In genomic region chr3:159978353-159978752, GRCh38 we compare ENCODE assay signal across 10 cellular contexts. TPM values are rescaled to one million over a fixed set of nuclear protein-coding genes. Genes with fewer than 3 reads are reported as not detected.
DNase-seq lines count a peak whose midpoint lies in the region; ATAC-seq, FAIRE-seq and TF ChIP-seq lines count a peak whose summit lies in the region.
"Had no signal": no experiment of that assay in that cellular context is flagged by ENCODE, and none has a peak within 500 bp of the region (broad histone marks: within the 10 kb centered on the region; RNA-seq: fewer than 3 reads in every experiment).

No MANE protein-coding gene starts in this region.

- in situ Hi-C loops in HepG2 (cut with HindIII; ENCODE audit: extremely low pct_ligation_motif_present, low pct_unique_long_range_greater_than_20kb), result loop anchor here (25.0 kb wide), 1 partner anchor 716 kb away; no protein-coding TSS in a partner anchor

- no peaks in the 10 kb centered on the region for H3K79me2 ChIP-seq in HepG2 (ENCODE audit: insufficient read depth, low read length)

- H3K4me2 ChIP-seq in HepG2 (ENCODE audit: low read depth, low read length), result peak overlapping the region; percentile 60

- H3K36me3 ChIP-seq in HepG2 (replicated peaks in 1 of 2; ENCODE audit: control insufficient read depth in 1 of 2, insufficient read depth in 2 of 2, low read length in 2 of 2), result no peaks in the 10 kb centered on the region

- no peak for TF ChIP-seq CTCF in HepG2 (CRISPR knock-in tag; IDR thresholded peaks at IDR 0.05)
- TF ChIP-seq CTCF in natural killer cell (IDR thresholded peaks at IDR 0.05), result no peak

- no peaks in the 10 kb centered on the region for H3K27me3 ChIP-seq in HepG2 (ENCODE audit: control insufficient read depth in 1 of 2, insufficient read depth in 2 of 2, low read length in 2 of 2)

- H3K9me3 Mint-ChIP-seq in natural killer cell, result no peaks in the 10 kb centered on the region
- H3K9me3 Mint-ChIP-seq: endodermal cell had no signal

- peak overlapping the region in 2 of 3 experiments; percentile 1 to 32; a peak in 1 of 6 replicates for H3K4me3 ChIP-seq in HepG2 (replicated peaks in 1 of 3; ENCODE audit: insufficient read depth in 1 of 3, low read depth in 2 of 3, low read length in 3 of 3)

- peaks cover 38% of the 10 kb centered on the region for H3K4me1 ChIP-seq in HepG2 (ENCODE audit: insufficient read depth, low read length)

- H3K4me1 Mint-ChIP-seq in natural killer cell, result no peaks in the 10 kb centered on the region
- H3K4me1 Mint-ChIP-seq: endodermal cell had no signal

- FAIRE-seq in HepG2 (lab: Jason Lieb, UNC), result peak; percentile 80

- POLR2A ChIA-PET in HepG2 (lab: Yijun Ruan, JAX), result interaction anchor here (0.8 to 2.6 kb wide), 4 partner anchors 10 to 49 kb away, joined by 4 to 24 read pairs (median 5); partner anchors contain the start of gene IL12A

- no peak overlapping the region for H3K27ac Mint-ChIP-seq in natural killer cell
- H3K27ac Mint-ChIP-seq: endodermal cell had no signal

- no peak overlapping the region for H3K4me3 Mint-ChIP-seq in natural killer cell
- H3K4me3 Mint-ChIP-seq: endodermal cell had no signal

- WGBS in HepG2 (ENCODE audit: low lambda C conversion rate), result 3% methylated on average over 3 of the region's 3 CpGs

- TF ChIP-seq POLR2A in HepG2 (IDR thresholded peaks at IDR 0.05; ENCODE audit: insufficient read depth in 1 of 2, low read depth in 2 of 2, low read length in 2 of 2), result no peak; a peak in 1 of 4 replicates

- DNase-seq in HepG2 (ENCODE audit: low spot score) (peak; percentile 80), cortex of kidney (lab: John Stamatoyannopoulos, UW) (no peak), natural killer cell (no peak), NCI-H345 (lab: John Stamatoyannopoulos, UW) (no peak), GM03348 (ENCODE audit: low spot score) (no peak)
- DNase-seq: activated CD4-positive, alpha-beta T cell treated with anti-CD3 and anti-CD28 coated beads for 4 hours; endodermal cell had no signal

- TF ChIP-seq EP300 in HepG2 (IDR thresholded peaks at IDR 0.05; ENCODE audit: low read depth in 2 of 2, low read length in 2 of 2), result peak in 1 of 2 experiments; percentile 61; a peak in 1 of 4 replicates
- TF ChIP-seq EP300 in HepG2 (CRISPR knock-in tag; IDR thresholded peaks at IDR 0.05; ENCODE audit: borderline replicate concordance), result no peak

- peak overlapping the region; percentile 63 for H3K9ac ChIP-seq in HepG2 (ENCODE audit: insufficient read depth, low read depth, low read length)

- H4K20me1 ChIP-seq in HepG2 (ENCODE audit: insufficient read depth, low read length), result no peaks in the 10 kb centered on the region

- no peaks in the 10 kb centered on the region for H3K36me3 Mint-ChIP-seq in natural killer cell

- peak overlapping the region; percentile 74 for H3K27ac ChIP-seq in HepG2 (ENCODE audit: extremely low read length, insufficient read depth, low read length)

- CTCF ChIA-PET in HepG2 (lab: Yijun Ruan, JAX; ENCODE audit: low intra/inter-chr PET ratio, low total read pairs), result no interaction called here

- H2AFZ ChIP-seq in HepG2 (ENCODE audit: low read length), result no peak overlapping the region

- BruUV-seq in HepG2 (replicated peaks; lab: Mats Ljungman, UMichigan), result no TSS peak

- peaks cover 9 to 22% of the 10 kb centered on the region in 2 donors for H3K27me3 Mint-ChIP-seq in natural killer cell (ENCODE audit: low read depth in 2 of 2)

- intact Hi-C loops in HepG2 (cut with micrococcal nuclease; ENCODE audit: unreplicated experiment), result no loop called here
- intact Hi-C loops in natural killer cell (cut with micrococcal nuclease), result no loop called here

- ATAC-seq in GM19023 (IDR thresholded peaks at IDR 0.05; ENCODE audit: unreplicated experiment), result peak; percentile 98
- peak; percentile 72 for ATAC-seq in HG02610 (IDR thresholded peaks at IDR 0.05; ENCODE audit: unreplicated experiment)
- ATAC-seq in HG03460 (IDR thresholded peaks at IDR 0.05; ENCODE audit: unreplicated experiment), result peak; percentile 92
- peak; percentile 99 for ATAC-seq in HepG2
- no peak for ATAC-seq in natural killer cell

- no peak for TF ChIP-seq RAD21 in HepG2 (CRISPR knock-in tag; IDR thresholded peaks at IDR 0.05)

- H3K9me3 ChIP-seq in HepG2 (ENCODE audit: low read length), result no peaks in the 10 kb centered on the region

TF ChIP-seq in HepG2, 621 proteins besides CTCF, POLR2A, EP300 and RAD21 (continues in another document):
- TF ChIP-seq ZNF546 (CRISPR knock-in tag; conservative IDR thresholded peaks at IDR 0.05) (no peak), ZBTB34 (CRISPR knock-in tag; IDR thresholded peaks at IDR 0.05) (no peak), ZNF207 (IDR thresholded peaks at IDR 0.05; ENCODE audit: borderline replicate concordance) (no peak), HMG20B (CRISPR knock-in tag; conservative IDR thresholded peaks at IDR 0.05) (no peak), THYN1 (CRISPR knock-in tag; IDR thresholded peaks at IDR 0.05; ENCODE audit: borderline replicate concordance, low read depth) (no peak), ZBTB49 (CRISPR knock-in tag; IDR thresholded peaks at IDR 0.05; ENCODE audit: borderline replicate concordance) (no peak), FOXA3 (CRISPR knock-in tag; IDR thresholded peaks at IDR 0.05) (peak; percentile 83), MXD4 (CRISPR knock-in tag; IDR thresholded peaks at IDR 0.05) (no peak), SALL1 (CRISPR knock-in tag; IDR thresholded peaks at IDR 0.05) (peak; percentile 59; the same call in 1 of the 2 replicates), YEATS2 (CRISPR knock-in tag; IDR thresholded peaks at IDR 0.05; ENCODE audit: borderline replicate concordance) (peak; percentile 19; the same call in 1 of the 2 replicates), HHEX (CRISPR knock-in tag; IDR thresholded peaks at IDR 0.05) (no peak), NFATC3 (CRISPR knock-in tag; IDR thresholded peaks at IDR 0.05) (no peak)

RNA-seq across cellular contexts. Expression of gene IL12A, which starts 10.3 kb away (rescaled TPM):
- total RNA-seq in HepG2 (2016; rRNA removed; fragmentation: Illumina TruSeq; extraction: Trizol), result 0.74 and 1.1 TPM in 2 replicates
- 0.71 and 1.0 TPM in 2 replicates for total RNA-seq in HepG2 (2016; cell fraction: cytosol; rRNA removed; fragmentation: Illumina TruSeq; extraction: Trizol; ENCODE audit: low read depth)
- 0.59 and 1.3 TPM in 2 replicates for total RNA-seq in HepG2 (2016; cell fraction: insoluble cytoplasmic fraction; rRNA removed; fragmentation: Illumina TruSeq; extraction: Trizol)
- total RNA-seq in HepG2 (2016; cell fraction: membrane; rRNA removed; fragmentation: Illumina TruSeq; extraction: Trizol), result 0.96 and 1.2 TPM in 2 replicates
- 2.4 and 3.8 TPM in 2 replicates for total RNA-seq in HepG2 (2016; cell fraction: nucleus; rRNA removed; fragmentation: Illumina TruSeq; extraction: Trizol)
- polyA plus RNA-seq in HepG2 (2011; rRNA removed), result 0.36 and 0.61 TPM in 2 replicates
- 0.23 and 0.31 TPM in 2 replicates for polyA plus RNA-seq in HepG2 (2011; cell fraction: cytosol; rRNA removed)
- 4.4 and 4.6 TPM in 2 replicates for polyA plus RNA-seq in HepG2 (2011; cell fraction: nucleus; rRNA removed)
- polyA plus RNA-seq in HepG2 (2012), result 0.12 and 1.1 TPM in 2 replicates
- 0.58 and 0.89 TPM in 2 replicates for polyA plus RNA-seq in HepG2 (2016; cell fraction: cytosol; fragmentation: Illumina TruSeq; extraction: Trizol; ENCODE audit: low read depth)
- 0.66 and 1.2 TPM in 2 replicates for polyA plus RNA-seq in HepG2 (2016; cell fraction: insoluble cytoplasmic fraction; fragmentation: Illumina TruSeq; extraction: Trizol; ENCODE audit: low read depth)
- polyA plus RNA-seq in HepG2 (2016; cell fraction: membrane; fragmentation: Illumina TruSeq; extraction: Trizol; ENCODE audit: low read depth), result 0.50 and 0.89 TPM in 2 replicates
- polyA plus RNA-seq in HepG2 (2016; cell fraction: nucleus; fragmentation: Illumina TruSeq; extraction: Trizol; ENCODE audit: insufficient read depth, low read depth), result 4.9 and 6.1 TPM in 2 replicates
- not detected in 2 replicates for polyA minus RNA-seq in HepG2 (2011; rRNA and poly(A)+ RNA removed; ENCODE audit: low replicate concordance)
- polyA minus RNA-seq in HepG2 (2011; cell fraction: cytosol; rRNA and poly(A)+ RNA removed), result not detected in 2 replicates
- polyA minus RNA-seq in HepG2 (2011; cell fraction: nucleus; rRNA and poly(A)+ RNA removed), result 0.52 and 0.75 TPM in 2 replicates
- total RNA-seq in natural killer cell, result 1 to 10 TPM; 1.2 to 3.3 (median 2.4) TPM
- total RNA-seq: endodermal cell had no signal

Comparison
In these comparisons a context has a peak if more than half of its experiments do, and no peak if none do; other contexts are left out.
1. ATAC-seq: peak in GM19023 (single experiment), HG02610 (single experiment), HG03460 (single experiment) and HepG2 (single experiment); none in natural killer cell (0 of 3).